ENCODE assay signal across 8 cellular contexts in genomic region chr10:131997366-131998049, GRCh38. TPM values are rescaled to one million over a fixed set of nuclear protein-coding genes. Genes with fewer than 3 reads are reported as not detected.
DNase-seq lines count a peak whose midpoint lies in the region; ATAC-seq and TF ChIP-seq lines count a peak whose summit lies in the region.

No MANE protein-coding gene starts in this region.

- POLR2A ChIA-PET in Panc1 (lab: Charles Lee), result interaction anchor here (0.6 to 0.7 kb wide), 2 partner anchors 148 to 150 kb away, joined by 3 read pairs; no protein-coding TSS in a partner anchor
- POLR2A ChIA-PET in T-cell (lab: Charles Lee), result no interaction called here

- CTCF ChIA-PET in Panc1 (lab: Charles Lee), result interaction anchor here (0.6 kb wide), 1 partner anchor 31 kb away, joined by 8 read pairs; no protein-coding TSS in a partner anchor
- CTCF ChIA-PET in T-cell (lab: Charles Lee), result no interaction called here

- H3K4me1 ChIP-seq in Panc1 (ENCODE audit: control insufficient read depth, insufficient read depth, low read length) (peaks cover 5% of the 10 kb centered on the region; the same call in 1 of the 2 replicates), prostate gland (replicated peaks) (peaks cover 28% of the 10 kb centered on the region)

- H3K4me1 Mint-ChIP-seq in T-cell, result no peaks in the 10 kb centered on the region

- no peaks in the 10 kb centered on the region for H3K36me3 Mint-ChIP-seq in T-cell

- H3K27ac Mint-ChIP-seq in T-cell, result no peak overlapping the region

- no peaks in the 10 kb centered on the region for H3K27me3 ChIP-seq in Panc1 (ENCODE audit: control insufficient read depth, insufficient read depth, low read length)
- H3K27me3 ChIP-seq in prostate gland (replicated peaks; ENCODE audit: insufficient read depth), result no peaks in the 10 kb centered on the region
- H3K27me3 ChIP-seq in MG63, result no peaks in the 10 kb centered on the region

- no peaks in the 10 kb centered on the region for H3K9me3 ChIP-seq in Panc1 (ENCODE audit: control insufficient read depth, insufficient read depth, low read depth, low read length)
- no peaks in the 10 kb centered on the region for H3K9me3 ChIP-seq in prostate gland
- H3K9me3 ChIP-seq in MG63, result no peaks in the 10 kb centered on the region

- no peak overlapping the region for H3K4me3 Mint-ChIP-seq in T-cell

- 28% methylated on average over 13 of the region's 13 CpGs for WGBS in prostate gland

- TF ChIP-seq CTCF in Panc1 (IDR thresholded peaks at IDR 0.05) (no peak), fibroblast of villous mesenchyme (IDR thresholded peaks at IDR 0.05; ENCODE audit: insufficient read depth, low read depth, low read length) (no peak), prostate gland (IDR thresholded peaks at IDR 0.05) (no peak)

- in situ Hi-C loops in Panc1 (cut with HindIII; ENCODE audit: low pct_unique_long_range_greater_than_20kb, low sequenced_read_pairs), result no loop called here

- DNase-seq in DMS53 (lab: John Stamatoyannopoulos, UW) (peak; percentile 83), Panc1 (ENCODE audit: low read depth, low spot score) (no peak), fibroblast of villous mesenchyme (ENCODE audit: low read depth) (peak; percentile 96), prostate gland (ENCODE audit: low spot score) (peak; percentile 97), MG63 (no peak), T-cell (no peak), T-helper 9 cell (no peak)

- H3K27ac ChIP-seq in Panc1 (ENCODE audit: low read length), result peak overlapping the region; percentile 14; the same call in 1 of the 2 replicates
- peak overlapping the region; percentile 90 to 93 for H3K27ac ChIP-seq in prostate gland

- no TSS peak for BruUV-seq in Panc1 (replicated peaks; lab: Mats Ljungman, UMichigan)

- no peaks in the 10 kb centered on the region for H3K9me3 Mint-ChIP-seq in T-cell

- H3K36me3 ChIP-seq in Panc1 (ENCODE audit: control insufficient read depth, insufficient read depth, low read length), result no peaks in the 10 kb centered on the region
- H3K36me3 ChIP-seq in prostate gland, result no peaks in the 10 kb centered on the region
- no peaks in the 10 kb centered on the region for H3K36me3 ChIP-seq in MG63

- peaks cover 0 to 6% of the 10 kb centered on the region in 2 donors for H3K27me3 Mint-ChIP-seq in T-cell

- peak; percentile 40 for TF ChIP-seq POLR2A in prostate gland (IDR thresholded peaks at IDR 0.05)

- H3K4me3 ChIP-seq in Panc1 (ENCODE audit: low read depth in 2 of 2, low read length in 2 of 2) (no peak overlapping the region), fibroblast of villous mesenchyme (ENCODE audit: low read depth, low read length) (no peak overlapping the region), prostate gland (no peak overlapping the region), MG63 (no peak overlapping the region)

- intact Hi-C loops in Panc1 (cut with micrococcal nuclease; ENCODE audit: unreplicated experiment), result no loop called here
- intact Hi-C loops in prostate gland (cut with DNase I), result no loop called here

- ATAC-seq in Panc1, result 0 out of 2 replicates have a peak, but pooled peaks have one; percentile 20
- ATAC-seq in HG03196 (IDR thresholded peaks at IDR 0.05; ENCODE audit: unreplicated experiment), result no peak
- no peak for ATAC-seq in T-cell (replicated peaks in 1 of 4)

RNA-seq across cellular contexts. Expression of gene BNIP3, which starts 15.8 kb away (rescaled TPM):
- total RNA-seq in Panc1 (2021; ENCODE audit: unreplicated experiment), result 67.8 TPM
- 125 TPM for polyA plus RNA-seq in Panc1 (2012; ENCODE audit: insufficient read length)
- total RNA-seq in fibroblast of villous mesenchyme, result 48.4 and 53.5 TPM in 2 replicates
- 100 to 1,000 TPM; 148 to 325 TPM for total RNA-seq in prostate gland
- 93.6 and 107 TPM in 2 replicates for total RNA-seq in MG63 (2014; rRNA removed; shearing (Covaris generic); ENCODE audit: low replicate concordance)
- total RNA-seq in T-cell, result 10 to 100 TPM; 23.9 to 30.2 (median 27.8) TPM

Comparison
In these comparisons a context has a peak if more than half of its experiments do, and no peak if none do; other contexts are left out.
1. DNase-seq: peak in DMS53 (single experiment), fibroblast of villous mesenchyme (single experiment) and prostate gland (single experiment); none in Panc1 (single experiment), MG63 (single experiment), T-cell (0 of 34) and T-helper 9 cell (single experiment).